Comparison of ENCODE assay signal across 1 cellular context in genomic region chr11:110850846-110851245, GRCh38.
TF ChIP-seq lines count a peak whose summit lies in the region.

No MANE protein-coding gene starts in this region.

TF ChIP-seq in SK-N-SH treated with all-trans-retinoic acid at 6 μM for 48 hours, 23 proteins besides CTCF, POLR2A, EP300 and RAD21 (continued from another document):
- TF ChIP-seq POU6F1 (CRISPR knock-in tag; IDR thresholded peaks at IDR 0.05; ENCODE audit: borderline replicate concordance, low read depth) (no peak), ZFP30 (CRISPR knock-in tag; IDR thresholded peaks at IDR 0.05) (no peak), ISL1 (CRISPR knock-in tag; IDR thresholded peaks at IDR 0.05) (peak; percentile 71), ZNF565 (CRISPR knock-in tag; conservative IDR thresholded peaks at IDR 0.05; ENCODE audit: low read depth) (no peak), RARB (CRISPR knock-in tag; IDR thresholded peaks at IDR 0.05) (no peak), TOX (CRISPR knock-in tag; IDR thresholded peaks at IDR 0.05; ENCODE audit: borderline replicate concordance) (no peak), GLIS3 (CRISPR knock-in tag; IDR thresholded peaks at IDR 0.05) (peak; percentile 44; the same call in 1 of the 2 replicates)
TF ChIP-seq in SK-N-SH treated with all-trans-retinoic acid at 6 μM for 48 hours: peak in this region for 6.
